Comparison of ENCODE assay signal across 16 cellular contexts in genomic region chr20:51376121-51376520, GRCh38.
"Had no signal": no experiment of that assay in that cellular context is flagged by ENCODE, and none has a peak within 500 bp of the region (broad histone marks: within the 10 kb centered on the region; RNA-seq: fewer than 3 reads in every experiment).

No MANE protein-coding gene starts in this region.

- H3K27ac Mint-ChIP-seq: activated T-helper 17 cell treated with anti-CD3 and anti-CD28 coated beads, Interleukin-2, amount 50 U/mL, for 72 hours; memory B cell had no signal

- H3K36me3 ChIP-seq: ascending aorta, breast epithelium, left lung, right lobe of liver had no signal

- ATAC-seq: activated T-helper 17 cell treated with anti-CD3 and anti-CD28 coated beads, Interleukin-2, amount 50 U/mL, for 72 hours; left lung; naive thymus-derived CD8-positive, alpha-beta T cell; psoas muscle; stimulated activated naive CD8-positive, alpha-beta T cell treated with anti-CD3 and anti-CD28 coated beads, Interleukin-15, Interleukin-2, amounts not matched to agents 100 U/mL and 50 U/mL, for 24 hours had no signal

- H3K27me3 ChIP-seq: ascending aorta, breast epithelium, left lung, right lobe of liver had no signal

- H3K4me3 Mint-ChIP-seq: activated T-helper 17 cell treated with anti-CD3 and anti-CD28 coated beads, Interleukin-2, amount 50 U/mL, for 72 hours; memory B cell; naive thymus-derived CD8-positive, alpha-beta T cell had no signal

- H3K4me1 ChIP-seq: breast epithelium, left lung, right lobe of liver had no signal

- H3K9me3 Mint-ChIP-seq: activated T-helper 17 cell treated with anti-CD3 and anti-CD28 coated beads, Interleukin-2, amount 50 U/mL, for 72 hours; naive thymus-derived CD8-positive, alpha-beta T cell had no signal

- H3K9me3 ChIP-seq: ascending aorta, breast epithelium, left lung, psoas muscle, right lobe of liver had no signal

- H3K27me3 Mint-ChIP-seq: activated T-helper 17 cell treated with anti-CD3 and anti-CD28 coated beads, Interleukin-2, amount 50 U/mL, for 72 hours; memory B cell; naive thymus-derived CD8-positive, alpha-beta T cell had no signal

- H3K4me3 ChIP-seq: ascending aorta, breast epithelium, dorsolateral prefrontal cortex, left lung, psoas muscle, right lobe of liver, smooth muscle cell had no signal

- H3K27ac ChIP-seq: ascending aorta, breast epithelium, dorsolateral prefrontal cortex, left lung, psoas muscle, right lobe of liver had no signal

- DNase-seq: activated naive CD4-positive, alpha-beta T cell treated with Interleukin-2 at 50 U/mL for 16 hours; dorsolateral prefrontal cortex; hippocampal formation; kidney; naive thymus-derived CD8-positive, alpha-beta T cell; psoas muscle; right lobe of liver; stimulated activated naive CD8-positive, alpha-beta T cell treated with anti-CD3 and anti-CD28 coated beads, Interleukin-15, Interleukin-2, amounts not matched to agents 100 U/mL and 50 U/mL, for 24 hours; T-helper 2 cell; trophoblast cell had no signal
